ENCODE assay signal across 9 cellular contexts in the genomic region with DNA sequence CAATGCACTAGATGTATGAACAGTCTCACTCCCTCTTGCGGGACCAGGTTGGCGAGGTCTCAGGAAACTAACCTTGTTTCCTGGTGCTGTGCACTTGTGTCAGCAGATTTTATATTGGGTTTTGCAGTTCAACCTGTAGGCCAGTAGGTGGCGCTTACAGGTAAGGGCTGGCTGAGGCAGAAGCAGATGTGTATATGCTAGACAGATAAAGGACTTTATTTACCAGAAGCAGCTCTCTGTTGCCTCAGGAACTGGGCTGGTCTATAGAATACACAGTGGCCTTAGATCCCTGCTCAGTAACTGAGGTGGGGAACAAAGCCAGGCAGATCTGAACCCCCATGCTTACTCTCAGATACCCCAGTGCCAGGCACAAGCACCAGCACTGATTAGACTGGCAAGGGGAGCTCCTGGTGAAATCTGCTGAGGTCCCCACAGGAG.
DNase-seq lines count a peak whose midpoint lies in the region; ATAC-seq, FAIRE-seq and TF ChIP-seq lines count a peak whose summit lies in the region.
"Had no signal": no experiment of that assay in that cellular context is flagged by ENCODE, and none has a peak within 500 bp of the region (broad histone marks: within the 10 kb centered on the region; RNA-seq: fewer than 3 reads in every experiment).

No MANE protein-coding gene starts in this region.

- TF ChIP-seq CTCF in SU-DHL-6 (IDR thresholded peaks at IDR 0.05; ENCODE audit: insufficient read depth, low read length, poor library complexity, severe bottlenecking) (peak; percentile 85), K562 (IDR thresholded peaks at IDR 0.05 in 2 of 3, conservative IDR thresholded peaks at IDR 0.05 in 1 of 3; ENCODE audit: insufficient read depth in 2 of 3, low read depth in 1 of 3, low read length in 3 of 3) (peak; percentile 72 to 81 (median 73))

- H3K9me2 ChIP-seq in SU-DHL-6 (replicated peaks; ENCODE audit: insufficient read depth, low read length) = no peaks in the 10 kb centered on the region

- H3K27ac ChIP-seq in SU-DHL-6 (ENCODE audit: low read depth, low read length) (no peak overlapping the region), K562 (ENCODE audit: extremely low read depth, low read depth, low read length) (no peak overlapping the region)
- H3K27ac ChIP-seq: SK-N-MC had no signal

- DNase-seq in COLO668 (lab: John Stamatoyannopoulos, UW; ENCODE audit: unreplicated experiment) (peak; percentile 33), MV-4-11 (lab: John Stamatoyannopoulos, UW) (peak; percentile 56), K562 (ENCODE audit: extremely low read depth in 1 of 4, low spot score in 3 of 4) (peak; percentile 38 to 50 (median 41)), left colon (peak in 1 of 2 donors; percentile 37), posterior cingulate gyrus (no peak)
- peak; percentile 7 to 14 for DNase-seq in stimulated activated CD8-positive, alpha-beta memory T cell treated with anti-CD3 and anti-CD28 coated beads, Interleukin-2, amount 100 ng/mL, for 48 hours (ENCODE audit: low read depth in 2 of 2)

- BruUV-seq in K562 (replicated peaks; lab: Mats Ljungman, UMichigan) = no TSS peak

- TF ChIP-seq POLR2A in K562 (conservative IDR thresholded peaks at IDR 0.05) = no peak

- H3K9me3 ChIP-seq in SU-DHL-6 (ENCODE audit: insufficient read depth, low read length) = no peaks in the 10 kb centered on the region
- H3K9me3 ChIP-seq in K562 (replicated peaks; ENCODE audit: control insufficient read depth, insufficient read depth, low read depth, low read length) = no peaks in the 10 kb centered on the region

- H3K27me3 ChIP-seq in SU-DHL-6 (ENCODE audit: low read length) (no peaks in the 10 kb centered on the region), K562 (ENCODE audit: control insufficient read depth in 2 of 2, insufficient read depth in 2 of 2, low read length in 2 of 2) (no peaks in the 10 kb centered on the region)

- H4K20me1 ChIP-seq in SU-DHL-6 (ENCODE audit: low read depth, low read length) = no peaks in the 10 kb centered on the region
- H4K20me1 ChIP-seq in K562 (replicated peaks; ENCODE audit: control insufficient read depth, insufficient read depth, low read length) = no peaks in the 10 kb centered on the region

- no peaks in the 10 kb centered on the region for H3K9me1 ChIP-seq in K562 (ENCODE audit: control insufficient read depth, insufficient read depth, low read length)

- ATAC-seq in GM21360 (IDR thresholded peaks at IDR 0.05; ENCODE audit: unreplicated experiment) (peak; percentile 68), K562 (peak; percentile 85), left colon (peak; percentile 91)

- no peak overlapping the region for H3K4me2 ChIP-seq in SU-DHL-6 (ENCODE audit: low read depth, low read length, poor library complexity, severe bottlenecking)
- no peak overlapping the region for H3K4me2 ChIP-seq in K562 (ENCODE audit: insufficient read depth, low read length)

- H3K36me3 ChIP-seq in SU-DHL-6 (ENCODE audit: low read length) (no peaks in the 10 kb centered on the region), K562 (ENCODE audit: control insufficient read depth, insufficient read depth, low read length) (no peaks in the 10 kb centered on the region)

- CTCF ChIA-PET in K562 (lab: Yijun Ruan, JAX; ENCODE audit: low intra/inter-chr PET ratio) = interaction anchor here (0.6 to 1.3 kb wide), 2 partner anchors 18 to 401 kb away, joined by 3 to 4 read pairs; no protein-coding TSS in a partner anchor

- no peak for TF ChIP-seq EP300 in K562 (IDR thresholded peaks at IDR 0.05; ENCODE audit: low read length)

- POLR2A ChIA-PET in K562 (lab: Yijun Ruan, JAX) = no interaction called here

- H3K9ac ChIP-seq in SU-DHL-6 (ENCODE audit: low read length) = no peak overlapping the region
- no peak overlapping the region for H3K9ac ChIP-seq in K562 (ENCODE audit: insufficient read depth in 1 of 2, low read depth in 2 of 2, low read length in 2 of 2)

- H3K4me3 ChIP-seq in SU-DHL-6 (ENCODE audit: insufficient read depth, low read length, poor library complexity, severe bottlenecking) (no peak overlapping the region), K562 (no peak overlapping the region)
- H3K4me3 ChIP-seq: SK-N-MC had no signal

- H2AFZ ChIP-seq in SU-DHL-6 (ENCODE audit: low read depth, low read length, severe bottlenecking) (no peak overlapping the region), K562 (ENCODE audit: low read depth, low read length) (no peak overlapping the region)

- peak; percentile 71 for FAIRE-seq in K562 (lab: Jason Lieb, UNC)

- intact Hi-C loops in K562 (cut with micrococcal nuclease) (loop anchor here (2.0 kb wide), 1 partner anchor 401 kb away; no protein-coding TSS in a partner anchor), left colon (cut with DNase I, micrococcal nuclease) (no loop called here), posterior cingulate gyrus (cut with DNase I) (no loop called here)

- H3K4me1 ChIP-seq in K562 (replicated peaks in 1 of 2; ENCODE audit: control insufficient read depth in 2 of 2, insufficient read depth in 2 of 2, low read length in 2 of 2) = no peaks in the 10 kb centered on the region

- WGBS in K562 (ENCODE audit: insufficient coverage, low coverage, missing lambda C conversion rate) = 0% methylated on average over 3 of the region's 3 CpGs

- TF ChIP-seq RAD21 in K562 (CRISPR knock-in tag; conservative IDR thresholded peaks at IDR 0.05 in 1 of 2, IDR thresholded peaks at IDR 0.05 in 1 of 2) = peak; percentile 33 to 69; a peak in 3 of 4 replicates

- H3F3A ChIP-seq in SU-DHL-6 (ENCODE audit: insufficient read depth) = no peaks in the 10 kb centered on the region

- in situ Hi-C loops in K562 (cut with MboI) = no loop called here

- H3K79me2 ChIP-seq in SU-DHL-6 (ENCODE audit: insufficient read depth, low read length) (no peaks in the 10 kb centered on the region), K562 (ENCODE audit: control insufficient read depth, insufficient read depth, low read length) (no peaks in the 10 kb centered on the region)

TF ChIP-seq in K562, 482 proteins besides CTCF, POLR2A, EP300 and RAD21:
- TF ChIP-seq SMC3 (conservative IDR thresholded peaks at IDR 0.05; ENCODE audit: insufficient read depth, low read depth, low read length) (peak; percentile 49), PPARD (CRISPR knock-in tag; IDR thresholded peaks at IDR 0.05) (no peak), MAFG (tag; conservative IDR thresholded peaks at IDR 0.05) (peak; percentile 41), NR2C2 (CRISPR knock-in tag; IDR thresholded peaks at IDR 0.05) (no peak), NR2C2 (tag; IDR thresholded peaks at IDR 0.05) (no peak), MAFK (IDR thresholded peaks at IDR 0.05; ENCODE audit: low read length) (peak; percentile 60; the same call in 1 of the 2 replicates), MAFF (IDR thresholded peaks at IDR 0.05; ENCODE audit: low read length) (peak; percentile 40), C11orf30 (IDR thresholded peaks at IDR 0.05; ENCODE audit: low read depth) (peak; percentile 46; the same call in 1 of the 2 replicates), ETS2 (tag; IDR thresholded peaks at IDR 0.05; ENCODE audit: borderline replicate concordance, poor library complexity, severe bottlenecking) (no peak), ZNF316 (IDR thresholded peaks at IDR 0.05) (peak; percentile 63), NFIC (IDR thresholded peaks at IDR 0.05) (no peak), ZC3H4 (CRISPR knock-in tag; IDR thresholded peaks at IDR 0.05; ENCODE audit: borderline replicate concordance) (no peak)

Comparison
In these comparisons a context has a peak if more than half of its experiments do, and no peak if none do; other contexts are left out.
1. DNase-seq: peak in COLO668 (single experiment), MV-4-11 (single experiment), K562 (4 of 4) and stimulated activated CD8-positive, alpha-beta memory T cell treated with anti-CD3 and anti-CD28 coated beads, Interleukin-2, amount 100 ng/mL, for 48 hours (2 of 2); none in posterior cingulate gyrus (0 of 10).
2. Peak in every context shown above with its lines, with median percentiles within 50 percentile points of each other: ATAC-seq.